ENCODE assay signal across 16 cellular contexts in genomic region chr3:126415661-126416591, GRCh38. TPM values are rescaled to one million over a fixed set of nuclear protein-coding genes. Genes with fewer than 3 reads are reported as not detected.
DNase-seq lines count a peak whose midpoint lies in the region; ATAC-seq and TF ChIP-seq lines count a peak whose summit lies in the region.
"Had no signal": no experiment of that assay in that cellular context is flagged by ENCODE, and none has a peak within 500 bp of the region (broad histone marks: within the 10 kb centered on the region; RNA-seq: fewer than 3 reads in every experiment).

No MANE protein-coding gene starts in this region.

- H3K14ac ChIP-seq in trophoblast cell (ENCODE audit: low read length): no peak overlapping the region

- no peak for ATAC-seq in Right ventricle myocardium superior (ENCODE audit: poor library complexity)
- no peak for ATAC-seq in left ventricle myocardium superior
- no peak for ATAC-seq in GM21717 (IDR thresholded peaks at IDR 0.05; ENCODE audit: unreplicated experiment)
- ATAC-seq: PC-3 had no signal

- H2AK5ac ChIP-seq in trophoblast cell (ENCODE audit: low read length): no peak overlapping the region

- H3K4me3 Mint-ChIP-seq in glutamatergic neuron (ENCODE audit: unreplicated experiment): no peak overlapping the region
- H3K4me3 Mint-ChIP-seq in activated CD4-positive, alpha-beta T cell treated with anti-CD3 and anti-CD28 coated beads, Interleukin-2, amount 10 ng/mL, durations not matched to agents 24 days and 14 days: no peak overlapping the region

- H2BK120ac ChIP-seq in trophoblast cell (ENCODE audit: insufficient read depth, low read length, poor library complexity): no peak overlapping the region

- H3K9me3 ChIP-seq in trophoblast cell (ENCODE audit: insufficient read depth, low read depth, low read length): peaks cover 5% of the 10 kb centered on the region

- peaks cover 3% of the 10 kb centered on the region for H3K27me3 Mint-ChIP-seq in glutamatergic neuron (ENCODE audit: unreplicated experiment)
- H3K27me3 Mint-ChIP-seq in activated CD4-positive, alpha-beta T cell treated with anti-CD3 and anti-CD28 coated beads, Interleukin-2, amount 10 ng/mL, durations not matched to agents 24 days and 14 days: peaks cover 16% of the 10 kb centered on the region

- H3K23ac ChIP-seq in trophoblast cell (ENCODE audit: low read length): no peak overlapping the region

- H4K12ac ChIP-seq in trophoblast cell (ENCODE audit: low read depth, low read length): no peak overlapping the region

- no peaks in the 10 kb centered on the region for H3K9me3 Mint-ChIP-seq in glutamatergic neuron (ENCODE audit: unreplicated experiment)
- no peaks in the 10 kb centered on the region for H3K9me3 Mint-ChIP-seq in activated CD4-positive, alpha-beta T cell treated with anti-CD3 and anti-CD28 coated beads, Interleukin-2, amount 10 ng/mL, durations not matched to agents 24 days and 14 days

- H3K4ac ChIP-seq in trophoblast cell (ENCODE audit: low read depth, low read length): no peak overlapping the region

- no peak overlapping the region for H2AFZ ChIP-seq in trophoblast cell (ENCODE audit: insufficient read depth, low read length, poor library complexity)

- no CpG with 5 or more reads among the region's 61 CpGs for WGBS in trophoblast cell (ENCODE audit: extremely low coverage, insufficient coverage, insufficient read length)

- no peak overlapping the region for H4K91ac ChIP-seq in trophoblast cell (ENCODE audit: low read depth, low read length)

- H3K79me1 ChIP-seq in trophoblast cell (ENCODE audit: low read length): no peaks in the 10 kb centered on the region

- H3K36me3 Mint-ChIP-seq in glutamatergic neuron (ENCODE audit: unreplicated experiment): no peaks in the 10 kb centered on the region
- H3K36me3 Mint-ChIP-seq in activated CD4-positive, alpha-beta T cell treated with anti-CD3 and anti-CD28 coated beads, Interleukin-2, amount 10 ng/mL, durations not matched to agents 24 days and 14 days (ENCODE audit: low read depth): no peaks in the 10 kb centered on the region

- no peak overlapping the region for H3K9ac ChIP-seq in trophoblast cell (ENCODE audit: low read length)

- no peak overlapping the region for H2BK5ac ChIP-seq in trophoblast cell (ENCODE audit: low read depth, low read length, poor library complexity)

- peak overlapping the region; percentile 18 for H3K4me3 ChIP-seq in trophoblast cell (ENCODE audit: low read depth, low read length)

- H3K27ac ChIP-seq in trophoblast cell (ENCODE audit: low read depth, low read length): no peak overlapping the region
- H3K27ac ChIP-seq: C4-2B had no signal

- no peak overlapping the region for H3K4me2 ChIP-seq in trophoblast cell (ENCODE audit: low read length)

- H3K27me3 ChIP-seq in trophoblast cell (ENCODE audit: insufficient read depth, low read length): no peaks in the 10 kb centered on the region

- TF ChIP-seq CTCF in glutamatergic neuron (IDR thresholded peaks at IDR 0.05; ENCODE audit: partially characterized antibody, unreplicated experiment): no peak

- no peaks in the 10 kb centered on the region for H3K36me3 ChIP-seq in trophoblast cell (ENCODE audit: control insufficient read depth in 1 of 2, insufficient read depth in 2 of 2, low read length in 2 of 2)

- peaks cover 2 to 5% of the 10 kb centered on the region in 2 experiments for H3K4me1 ChIP-seq in trophoblast cell (ENCODE audit: control insufficient read depth in 1 of 2, insufficient read depth in 2 of 2, low read length in 2 of 2)

- no peak overlapping the region for H3K27ac Mint-ChIP-seq in glutamatergic neuron (ENCODE audit: unreplicated experiment)
- no peak overlapping the region for H3K27ac Mint-ChIP-seq in activated CD4-positive, alpha-beta T cell treated with anti-CD3 and anti-CD28 coated beads, Interleukin-2, amount 10 ng/mL, durations not matched to agents 24 days and 14 days

- H3K18ac ChIP-seq in trophoblast cell (ENCODE audit: low read length): no peak overlapping the region

- intact Hi-C loops in Right ventricle myocardium superior (cut with DNase I) (no loop called here), left ventricle myocardium superior (cut with micrococcal nuclease) (no loop called here)
- intact Hi-C loops in activated CD4-positive, alpha-beta T cell treated with anti-CD3 and anti-CD28 coated beads, Interleukin-2, amount 10 ng/mL, durations not matched to agents 24 days and 14 days (cut with micrococcal nuclease): no loop called here

- no peaks in the 10 kb centered on the region for H3K4me1 Mint-ChIP-seq in glutamatergic neuron (ENCODE audit: low read depth, unreplicated experiment)
- H3K4me1 Mint-ChIP-seq in activated CD4-positive, alpha-beta T cell treated with anti-CD3 and anti-CD28 coated beads, Interleukin-2, amount 10 ng/mL, durations not matched to agents 24 days and 14 days: no peaks in the 10 kb centered on the region

- H2BK12ac ChIP-seq in trophoblast cell (ENCODE audit: low read length): no peak overlapping the region

- DNase-seq in Right ventricle myocardium superior (peak; percentile 24), left ventricle myocardium superior (no peak), glutamatergic neuron (peak; percentile 8), trophoblast cell (no peak), T1000 (lab: John Stamatoyannopoulos, UW) (no peak)
- no peak for DNase-seq in activated CD4-positive, alpha-beta T cell treated with anti-CD3 and anti-CD28 coated beads, Interleukin-2, amount 10 ng/mL, durations not matched to agents 24 days and 14 days
- DNase-seq: COR-L47, HCEC 1CT, NCI-H1105 treated with DMSO at 0.1 percent for 48 hours, NCI-H187 treated with DMSO at 0.1 percent for 48 hours, NCI-H748 treated with DMSO at 0.1 percent for 48 hours, PC-3 had no signal

- H4K8ac ChIP-seq in trophoblast cell (ENCODE audit: low read depth, low read length): no peak overlapping the region

- H3K79me2 ChIP-seq in trophoblast cell (ENCODE audit: control insufficient read depth, insufficient read depth, low read length, poor library complexity): no peaks in the 10 kb centered on the region

RNA-seq across cellular contexts. Expression of gene CFAP100, which starts 21.2 kb away (rescaled TPM):
- total RNA-seq in Right ventricle myocardium superior (not detected), left ventricle myocardium superior (not detected), glutamatergic neuron (ENCODE audit: unreplicated experiment) (not detected)
- not detected in 2 replicates for polyA plus RNA-seq in trophoblast cell (2013)
- total RNA-seq in activated CD4-positive, alpha-beta T cell treated with anti-CD3 and anti-CD28 coated beads, Interleukin-2, amount 10 ng/mL, durations not matched to agents 24 days and 14 days: not detected in 2 replicates
- total RNA-seq: G401, NCI-H460, PC-3 had no signal

RNA-seq across cellular contexts. Expression of gene KLF15, which starts 58.7 kb away (rescaled TPM):
- total RNA-seq in Right ventricle myocardium superior (34.0 TPM), left ventricle myocardium superior (28.5 TPM), glutamatergic neuron (ENCODE audit: unreplicated experiment) (0.74 TPM)
- polyA plus RNA-seq in trophoblast cell (2013): 1.4 and 1.8 TPM in 2 replicates
- total RNA-seq in activated CD4-positive, alpha-beta T cell treated with anti-CD3 and anti-CD28 coated beads, Interleukin-2, amount 10 ng/mL, durations not matched to agents 24 days and 14 days: 0.19 and 0.28 TPM in 2 replicates
- total RNA-seq: PC-3 had no signal

RNA-seq across cellular contexts. Expression of gene ZXDC, which starts 59.8 kb away (rescaled TPM):
- total RNA-seq in Right ventricle myocardium superior: 16.1 TPM
- 17.9 TPM for total RNA-seq in left ventricle myocardium superior
- total RNA-seq in glutamatergic neuron (ENCODE audit: unreplicated experiment): 39.5 TPM
- 8.6 and 9.1 TPM in 2 replicates for polyA plus RNA-seq in trophoblast cell (2013)
- 29.2 and 29.4 TPM in 2 replicates for total RNA-seq in activated CD4-positive, alpha-beta T cell treated with anti-CD3 and anti-CD28 coated beads, Interleukin-2, amount 10 ng/mL, durations not matched to agents 24 days and 14 days

Comparison
In these comparisons a context has a peak if more than half of its experiments do, and no peak if none do; other contexts are left out.
1. DNase-seq: peak in Right ventricle myocardium superior (single experiment) and glutamatergic neuron (single experiment); none in left ventricle myocardium superior (single experiment), trophoblast cell (0 of 2), T1000 (single experiment) and activated CD4-positive, alpha-beta T cell treated with anti-CD3 and anti-CD28 coated beads, Interleukin-2, amount 10 ng/mL, durations not matched to agents 24 days and 14 days (single experiment).
2. RNA of gene KLF15, which starts 58.7 kb away (total RNA-seq): 34.0 TPM in Right ventricle myocardium superior (single experiment) and 28.5 TPM in left ventricle myocardium superior (single experiment); 0.74 TPM in glutamatergic neuron (single experiment) and 0.19 to 0.28 TPM in activated CD4-positive, alpha-beta T cell treated with anti-CD3 and anti-CD28 coated beads, Interleukin-2, amount 10 ng/mL, durations not matched to agents 24 days and 14 days; every median in the first group is over 10 times any median in the second.